Comparison of ENCODE assay signal across 15 cellular contexts in genomic region chr6:90596967-90597539, GRCh38.
"Had no signal": no experiment of that assay in that cellular context is flagged by ENCODE, and none has a peak within 500 bp of the region (broad histone marks: within the 10 kb centered on the region; RNA-seq: fewer than 3 reads in every experiment).

No MANE protein-coding gene starts in this region.

- H3K4me1 ChIP-seq: ascending aorta, breast epithelium, lower lobe of right lung, pancreas, tibial artery, uterus had no signal

- H3K9me3 ChIP-seq: ascending aorta, breast epithelium, lower lobe of right lung, pancreas, tibial artery, uterus had no signal

- FAIRE-seq: islet of Langerhans, pancreas had no signal

- DNase-seq: activated naive CD4-positive, alpha-beta T cell treated with anti-CD3 and anti-CD28 coated beads for 36 hours; activated naive CD8-positive, alpha-beta T cell treated with anti-CD3 and anti-CD28 coated beads, Interleukin-2, amount 50 U/mL, for 24 hours; cerebellar nuclear complex; effector memory CD4-positive, alpha-beta T cell; foreskin melanocyte; left colon; lower lobe of right lung; pancreas; stimulated activated CD4-positive, alpha-beta T cell treated with anti-CD3 and anti-CD28 coated beads, Interleukin-2, amount 100 ng/mL, for 48 hours; T-helper 2 cell; tibial artery; uterus had no signal

- H3K36me3 ChIP-seq: ascending aorta, breast epithelium, lower lobe of right lung, pancreas, tibial artery, uterus had no signal

- H3K27ac ChIP-seq: ascending aorta, breast epithelium, lower lobe of right lung, pancreas, tibial artery, uterus had no signal

- H3K27me3 ChIP-seq: ascending aorta, uterus had no signal

- H3K4me3 ChIP-seq: ascending aorta, breast epithelium, lower lobe of right lung, pancreas, tibial artery, uterus had no signal
